8 cellular contexts compared by ENCODE assay signal in genomic region chr2:43576983-43577892, GRCh38. TPM values are rescaled to one million over a fixed set of nuclear protein-coding genes. Genes with fewer than 3 reads are reported as not detected.
DNase-seq lines count a peak whose midpoint lies in the region; ATAC-seq and TF ChIP-seq lines count a peak whose summit lies in the region.

No MANE protein-coding gene starts in this region.

- H3K9me3 ChIP-seq in cardiac muscle cell (ENCODE audit: low read depth) (no peaks in the 10 kb centered on the region), gastrocnemius medialis (no peaks in the 10 kb centered on the region)

- no peak overlapping the region for H3K4me3 ChIP-seq in WI38 (ENCODE audit: low read depth, low read length)
- no peak overlapping the region for H3K4me3 ChIP-seq in cardiac muscle cell
- no peak overlapping the region for H3K4me3 ChIP-seq in gastrocnemius medialis

- H3K36me3 ChIP-seq in cardiac muscle cell: peaks cover 25% of the 10 kb centered on the region
- peaks cover 3 to 72% of the 10 kb centered on the region in 2 donors for H3K36me3 ChIP-seq in gastrocnemius medialis

- no peak for TF ChIP-seq POLR2A in gastrocnemius medialis (IDR thresholded peaks at IDR 0.05)

- ATAC-seq in gastrocnemius medialis (peak in 1 of 2 donors; percentile 27), GM21576 (IDR thresholded peaks at IDR 0.05; ENCODE audit: unreplicated experiment) (no peak)
- no peak for ATAC-seq in activated CD4-positive, CD25-positive, alpha-beta regulatory T cell treated with anti-CD3 and anti-CD28 coated beads, Interleukin-2, amount 50 U/mL, for 24 hours

- H3K27me3 ChIP-seq in cardiac muscle cell: no peaks in the 10 kb centered on the region
- no peaks in the 10 kb centered on the region for H3K27me3 ChIP-seq in gastrocnemius medialis

- H3K4me1 ChIP-seq in cardiac muscle cell (ENCODE audit: low read depth) (no peaks in the 10 kb centered on the region), gastrocnemius medialis (peaks cover 0 to 6% of the 10 kb centered on the region in 2 donors)

- peak; percentile 43 for TF ChIP-seq CTCF in WI38 (IDR thresholded peaks at IDR 0.05; ENCODE audit: low read depth, low read length)
- TF ChIP-seq CTCF in cardiac muscle cell (IDR thresholded peaks at IDR 0.05; ENCODE audit: low read depth, low read length): peak; percentile 83
- TF ChIP-seq CTCF in gastrocnemius medialis (IDR thresholded peaks at IDR 0.05 in 4 of 5, conservative IDR thresholded peaks at IDR 0.05 in 1 of 5): peak in 4 of 5 experiments; percentile 33 to 75 (median 54)

- H3K27ac ChIP-seq in cardiac muscle cell: peak overlapping the region; percentile 27
- no peak overlapping the region for H3K27ac ChIP-seq in gastrocnemius medialis

- in situ Hi-C loops in ACHN (cut with HindIII; ENCODE audit: low pct_ligation_motif_present, low pct_unique_long_range_greater_than_20kb, low sequenced_read_pairs) (no loop called here), gastrocnemius medialis (cut with MboI; ENCODE audit: low sequenced_read_pairs in 4 of 4) (loop anchor here in 2 of 4 donors (10.0 kb wide), 1 partner anchor 752 kb away; no protein-coding TSS in a partner anchor)

- intact Hi-C loops in gastrocnemius medialis (cut with DNase I; ENCODE audit: low total_unique reads): loop anchor here (1.0 to 5.0 kb wide), 2 partner anchors 630 to 750 kb away; no protein-coding TSS in a partner anchor

- DNase-seq in ACHN: peak; percentile 74
- peak; percentile 67 for DNase-seq in EL
- peak; percentile 45 for DNase-seq in NCI-H146 (lab: John Stamatoyannopoulos, UW)
- peak; percentile 63 to 86 for DNase-seq in cardiac muscle cell (ENCODE audit: low read depth in 1 of 2, low spot score in 1 of 2)
- no peak for DNase-seq in gastrocnemius medialis

RNA-seq across cellular contexts. Expression of gene THADA, which starts 18.6 kb away (rescaled TPM):
- 9.3 and 11.9 TPM in 2 replicates for total RNA-seq in cardiac muscle cell
- 15.9 and 17.3 TPM in 2 replicates for polyA plus RNA-seq in cardiac muscle cell
- 10 to 100 TPM; 13.6 to 19.0 (median 16.2) TPM for total RNA-seq in gastrocnemius medialis

RNA-seq across cellular contexts. Expression of gene PLEKHH2, which starts 59.8 kb away (rescaled TPM):
- total RNA-seq in cardiac muscle cell (0.32 and 1.0 TPM in 2 replicates), gastrocnemius medialis (1 to 10 TPM; 1.4 to 4.9 (median 3.4) TPM)
- 0.31 and 1.4 TPM in 2 replicates for polyA plus RNA-seq in cardiac muscle cell

Comparison
In these comparisons a context has a peak if more than half of its experiments do, and no peak if none do; other contexts are left out.
1. DNase-seq: peak in ACHN (single experiment), EL (single experiment), NCI-H146 (single experiment) and cardiac muscle cell (2 of 2); none in gastrocnemius medialis (0 of 2).
2. Peak in every context shown above with its lines, with median percentiles within 50 percentile points of each other: CTCF ChIP-seq.